ENCODE assay signal across 30 cellular contexts in genomic region chr13:51946163-51946669, GRCh38.
"Had no signal": no experiment of that assay in that cellular context is flagged by ENCODE, and none has a peak within 500 bp of the region (broad histone marks: within the 10 kb centered on the region; RNA-seq: fewer than 3 reads in every experiment).

No MANE protein-coding gene starts in this region.

- H3K27ac ChIP-seq: lower lobe of right lung, neural progenitor cell, ovary, right atrium auricular region, right lobe of liver, stomach, testis, thyroid gland, transverse colon, upper lobe of left lung, vagina had no signal

- H3K36me3 ChIP-seq: lower lobe of right lung, neural progenitor cell, ovary, thyroid gland, transverse colon, vagina had no signal

- H3K4me1 ChIP-seq: lower lobe of right lung, neural progenitor cell, right atrium auricular region, testis, thyroid gland, upper lobe of left lung, vagina had no signal

- FAIRE-seq: islet of Langerhans had no signal

- H3K27ac Mint-ChIP-seq: immature natural killer cell, mesothelial cell of epicardium, natural killer cell, nephron progenitor cell, neural progenitor cell, progenitor cell of endocrine pancreas had no signal

- H2AFZ ChIP-seq: neural progenitor cell had no signal

- H3K27me3 Mint-ChIP-seq: progenitor cell of endocrine pancreas had no signal

- ATAC-seq: left lobe of liver; left ventricle myocardium superior; lower lobe of right lung; natural killer cell; right lobe of liver; stimulated activated naive CD8-positive, alpha-beta T cell treated with anti-CD3 and anti-CD28 coated beads, Interleukin-15, Interleukin-2, amounts not matched to agents 100 U/mL and 50 U/mL, for 24 hours had no signal

- H3K9ac ChIP-seq: neural progenitor cell had no signal

- H3K9me3 Mint-ChIP-seq: naive B cell; natural killer cell; stimulated activated naive B cell treated with anti-CD40 and anti-IgM and Interleukin-4, amounts not matched to agents 10 μg/mL and 1 μg/mL and 100 μg/mL, for 72 hours had no signal

- H3K4me3 Mint-ChIP-seq: immature natural killer cell; mesothelial cell of epicardium; naive B cell; natural killer cell; nephron progenitor cell; neural progenitor cell; stimulated activated naive B cell treated with anti-CD40 and anti-IgM and Interleukin-4, amounts not matched to agents 10 μg/mL and 1 μg/mL and 100 μg/mL, for 72 hours had no signal

- H3K4me1 Mint-ChIP-seq: mesothelial cell of epicardium had no signal

- H3K36me3 Mint-ChIP-seq: immature natural killer cell; naive B cell; natural killer cell; stimulated activated naive B cell treated with anti-CD40 and anti-IgM and Interleukin-4, amounts not matched to agents 10 μg/mL and 1 μg/mL and 100 μg/mL, for 72 hours had no signal

- H3K4me3 ChIP-seq: lower lobe of right lung, neural progenitor cell, ovary, right atrium auricular region, right lobe of liver, smooth muscle cell, stomach, testis, thyroid gland, transverse colon, upper lobe of left lung, vagina had no signal

- DNase-seq: hypothalamus; immature natural killer cell; left ventricle myocardium superior; lower lobe of right lung; mammary epithelial cell; mesenchymal stem cell; naive B cell; natural killer cell; nephron progenitor cell; ovary; right lobe of liver; stimulated activated CD4-positive, alpha-beta T cell treated with anti-CD3 and anti-CD28 coated beads, Interleukin-1b, Interleukin-23, amount 100 ng/mL, for 48 hours; stimulated activated CD4-positive, alpha-beta T cell treated with anti-CD3 and anti-CD28 coated beads, Interleukin-2, amount 100 ng/mL, for 48 hours; stimulated activated CD4-positive, alpha-beta T cell treated with anti-CD3 and anti-CD28 coated beads, Interleukin-4, amount 100 ng/mL, for 4 hours; stimulated activated CD8-positive, alpha-beta memory T cell treated with anti-CD3 and anti-CD28 coated beads, Interleukin-4, amount 100 ng/mL, for 48 hours; stimulated activated naive B cell treated with anti-CD40 and anti-IgM and Interleukin-4, amounts not matched to agents 10 μg/mL and 1 μg/mL and 100 μg/mL, for 72 hours; stimulated activated naive CD8-positive, alpha-beta T cell treated with anti-CD3 and anti-CD28 coated beads, Interleukin-15, Interleukin-2, amounts not matched to agents 100 U/mL and 50 U/mL, for 24 hours; stomach; testis; thyroid gland; transverse colon had no signal

- H3K4me2 ChIP-seq: neural progenitor cell, smooth muscle cell had no signal

- H3K9me3 ChIP-seq: lower lobe of right lung, ovary, right atrium auricular region, right lobe of liver, stomach, testis, thyroid gland, transverse colon, upper lobe of left lung, vagina had no signal

- H3K27me3 ChIP-seq: neural progenitor cell, ovary, right atrium auricular region, right lobe of liver, stomach, testis, thyroid gland, transverse colon, upper lobe of left lung, vagina had no signal
